10 cellular contexts compared by ENCODE assay signal in the genomic region with DNA sequence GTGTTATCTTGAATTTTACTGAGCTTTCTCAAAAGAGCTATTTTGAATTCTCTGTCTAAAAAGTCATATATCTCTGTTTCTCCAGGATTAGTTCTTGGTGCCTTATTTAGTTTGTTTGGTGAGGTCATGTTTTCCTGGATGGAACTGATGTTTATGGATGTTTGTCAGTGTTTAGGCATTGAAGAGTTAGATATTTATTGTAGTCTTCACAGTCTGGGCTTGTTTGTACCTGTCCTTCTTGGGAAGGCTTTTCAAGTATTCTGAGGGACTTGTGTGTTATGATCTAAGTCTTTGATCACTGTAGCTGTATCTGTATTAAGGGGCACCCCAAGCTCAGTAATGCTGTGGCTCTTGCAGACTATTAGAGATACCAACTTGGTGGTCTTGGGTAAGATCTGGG. TPM values are rescaled to one million over a fixed set of nuclear protein-coding genes. Genes with fewer than 3 reads are reported as not detected.
DNase-seq lines count a peak whose midpoint lies in the region; ATAC-seq, FAIRE-seq and TF ChIP-seq lines count a peak whose summit lies in the region.
"Had no signal": no experiment of that assay in that cellular context is flagged by ENCODE, and none has a peak within 500 bp of the region (broad histone marks: within the 10 kb centered on the region; RNA-seq: fewer than 3 reads in every experiment).

No MANE protein-coding gene starts in this region.

- CTCF ChIA-PET in CD8-positive, alpha-beta T cell (lab: Charles Lee): interaction anchor here (1.7 to 2.1 kb wide), 2 partner anchors 10 to 98 kb away, joined by 4 to 6 read pairs; partner anchors contain the start of gene RAD51
- CTCF ChIA-PET in HEK293 (lab: Yijun Ruan, JAX): interaction anchor here (1.0 to 1.3 kb wide), 2 partner anchors 95 to 174 kb away, joined by 3 to 4 read pairs; no protein-coding TSS in a partner anchor
- CTCF ChIA-PET in activated CD8-positive, alpha-beta T cell treated with anti-CD3 and anti-CD28 coated beads, Interleukin-2, amount 10 ng/mL, durations not matched to agents 7 days and 5 days (lab: Charles Lee): interaction anchor here (0.8 kb wide), 1 partner anchor 123 kb away, joined by 3 read pairs; no protein-coding TSS in a partner anchor

- no peaks in the 10 kb centered on the region for H3K27me3 ChIP-seq in CD8-positive, alpha-beta T cell (ENCODE audit: insufficient read depth, low read length)
- no peaks in the 10 kb centered on the region for H3K27me3 ChIP-seq in bronchial epithelial cell (ENCODE audit: control insufficient read depth, insufficient read depth, low read length)

- intact Hi-C loops in CD8-positive, alpha-beta T cell (cut with DNase I, micrococcal nuclease): no loop called here

- no peak overlapping the region for H3K27ac ChIP-seq in CD8-positive, alpha-beta T cell (ENCODE audit: low read depth, low read length)
- H3K27ac ChIP-seq in HEK293 (ENCODE audit: extremely low read depth, low read depth, low read length): no peak overlapping the region
- H3K27ac ChIP-seq: A549 had no signal

- no peak for FAIRE-seq in bronchial epithelial cell (lab: Jason Lieb, UNC)
- FAIRE-seq: A549 had no signal

- no peak for TF ChIP-seq CTCF in CD8-positive, alpha-beta T cell (IDR thresholded peaks at IDR 0.05)
- no peak for TF ChIP-seq CTCF in HEK293 (tag by site-specific recombination; IDR thresholded peaks at IDR 0.05)
- no peak for TF ChIP-seq CTCF in bronchial epithelial cell (IDR thresholded peaks at IDR 0.05; ENCODE audit: insufficient read depth, low read length, severe bottlenecking)
- no peak for TF ChIP-seq CTCF in glutamatergic neuron (IDR thresholded peaks at IDR 0.05; ENCODE audit: partially characterized antibody, unreplicated experiment)

- no peak for ATAC-seq in CD8-positive, alpha-beta T cell
- no peak for ATAC-seq in activated CD8-positive, alpha-beta T cell treated with anti-CD3 and anti-CD28 coated beads, Interleukin-2, amount 10 ng/mL, durations not matched to agents 7 days and 5 days
- ATAC-seq: A549 had no signal

- DNase-seq in CD8-positive, alpha-beta T cell: no peak
- DNase-seq in bronchial epithelial cell (ENCODE audit: low read depth): peak; percentile 73
- no peak for DNase-seq in glutamatergic neuron
- no peak for DNase-seq in NCI-H510A (lab: John Stamatoyannopoulos, UW)
- DNase-seq in activated CD8-positive, alpha-beta T cell treated with anti-CD3 and anti-CD28 coated beads, Interleukin-2, amount 10 ng/mL, durations not matched to agents 7 days and 5 days: no peak
- no peak for DNase-seq in pons (ENCODE audit: low spot score)
- DNase-seq: HCEC 1CT had no signal

- H3K4me1 Mint-ChIP-seq in CD8-positive, alpha-beta T cell (ENCODE audit: low read depth): no peaks in the 10 kb centered on the region
- H3K4me1 Mint-ChIP-seq in glutamatergic neuron (ENCODE audit: low read depth, unreplicated experiment): peaks cover 1% of the 10 kb centered on the region
- H3K4me1 Mint-ChIP-seq in activated CD8-positive, alpha-beta T cell treated with anti-CD3 and anti-CD28 coated beads, Interleukin-2, amount 10 ng/mL, durations not matched to agents 7 days and 5 days (ENCODE audit: low read depth): no peaks in the 10 kb centered on the region

- no peaks in the 10 kb centered on the region for H3K27me3 Mint-ChIP-seq in CD8-positive, alpha-beta T cell (ENCODE audit: low read depth)
- H3K27me3 Mint-ChIP-seq in glutamatergic neuron (ENCODE audit: unreplicated experiment): no peaks in the 10 kb centered on the region
- H3K27me3 Mint-ChIP-seq in activated CD8-positive, alpha-beta T cell treated with anti-CD3 and anti-CD28 coated beads, Interleukin-2, amount 10 ng/mL, durations not matched to agents 7 days and 5 days (ENCODE audit: low read depth): no peaks in the 10 kb centered on the region

- no peaks in the 10 kb centered on the region for H3K9me3 Mint-ChIP-seq in CD8-positive, alpha-beta T cell
- H3K9me3 Mint-ChIP-seq in glutamatergic neuron (ENCODE audit: unreplicated experiment): peaks cover 4% of the 10 kb centered on the region
- no peaks in the 10 kb centered on the region for H3K9me3 Mint-ChIP-seq in activated CD8-positive, alpha-beta T cell treated with anti-CD3 and anti-CD28 coated beads, Interleukin-2, amount 10 ng/mL, durations not matched to agents 7 days and 5 days (ENCODE audit: insufficient read depth)
- H3K9me3 Mint-ChIP-seq: CD14-positive monocyte had no signal

- H3K4me1 ChIP-seq in CD8-positive, alpha-beta T cell (ENCODE audit: insufficient read depth, low read length): no peaks in the 10 kb centered on the region
- no peaks in the 10 kb centered on the region for H3K4me1 ChIP-seq in HEK293 (ENCODE audit: control insufficient read depth, insufficient read depth, low read length)
- H3K4me1 ChIP-seq: A549 had no signal

- H3K4me3 ChIP-seq in CD8-positive, alpha-beta T cell (ENCODE audit: low read depth, low read length): no peak overlapping the region
- no peak overlapping the region for H3K4me3 ChIP-seq in HEK293 (ENCODE audit: low read depth, low read length)
- H3K4me3 ChIP-seq in bronchial epithelial cell (ENCODE audit: low read depth, low read length): no peak overlapping the region
- H3K4me3 ChIP-seq: A549 had no signal

- POLR2A ChIA-PET in CD8-positive, alpha-beta T cell (lab: Charles Lee): interaction anchor here (0.7 kb wide), 1 partner anchor 353 kb away, joined by 5 read pairs; no protein-coding TSS in a partner anchor
- POLR2A ChIA-PET in HEK293 (lab: Yijun Ruan, JAX): interaction anchor here (0.7 kb wide), 1 partner anchor 362 kb away, joined by 4 read pairs; no protein-coding TSS in a partner anchor
- POLR2A ChIA-PET in activated CD8-positive, alpha-beta T cell treated with anti-CD3 and anti-CD28 coated beads, Interleukin-2, amount 10 ng/mL, durations not matched to agents 7 days and 5 days (lab: Charles Lee): interaction anchor here (1.8 kb wide), 1 partner anchor 10 kb away, joined by 6 read pairs; the partner anchor contains the start of gene RAD51

- H3K27ac Mint-ChIP-seq in CD8-positive, alpha-beta T cell: peak overlapping the region; percentile 8
- H3K27ac Mint-ChIP-seq in glutamatergic neuron (ENCODE audit: unreplicated experiment): peak overlapping the region; percentile 64
- H3K27ac Mint-ChIP-seq in activated CD8-positive, alpha-beta T cell treated with anti-CD3 and anti-CD28 coated beads, Interleukin-2, amount 10 ng/mL, durations not matched to agents 7 days and 5 days: no peak overlapping the region

- no peak overlapping the region for H3K4me3 Mint-ChIP-seq in CD8-positive, alpha-beta T cell
- no peak overlapping the region for H3K4me3 Mint-ChIP-seq in glutamatergic neuron (ENCODE audit: unreplicated experiment)
- H3K4me3 Mint-ChIP-seq in activated CD8-positive, alpha-beta T cell treated with anti-CD3 and anti-CD28 coated beads, Interleukin-2, amount 10 ng/mL, durations not matched to agents 7 days and 5 days: no peak overlapping the region
- H3K4me3 Mint-ChIP-seq: CD14-positive monocyte had no signal

- peaks cover under 1% of the 10 kb centered on the region for H3K36me3 Mint-ChIP-seq in CD8-positive, alpha-beta T cell
- H3K36me3 Mint-ChIP-seq in glutamatergic neuron (ENCODE audit: unreplicated experiment): peaks cover 5% of the 10 kb centered on the region
- H3K36me3 Mint-ChIP-seq in activated CD8-positive, alpha-beta T cell treated with anti-CD3 and anti-CD28 coated beads, Interleukin-2, amount 10 ng/mL, durations not matched to agents 7 days and 5 days (ENCODE audit: low read depth): no peaks in the 10 kb centered on the region

- H3K9me3 ChIP-seq in CD8-positive, alpha-beta T cell (ENCODE audit: low read length): no peaks in the 10 kb centered on the region
- H3K9me3 ChIP-seq in HEK293 (ENCODE audit: control insufficient read depth, insufficient read depth, low read depth, low read length): no peaks in the 10 kb centered on the region
- H3K9me3 ChIP-seq: A549 had no signal

- no peaks in the 10 kb centered on the region for H3K36me3 ChIP-seq in CD8-positive, alpha-beta T cell (ENCODE audit: insufficient read depth, low read length)
- H3K36me3 ChIP-seq in HEK293 (ENCODE audit: control insufficient read depth in 2 of 2, insufficient read depth in 1 of 2, low read length in 2 of 2): no peaks in the 10 kb centered on the region
- no peaks in the 10 kb centered on the region for H3K36me3 ChIP-seq in bronchial epithelial cell (ENCODE audit: control insufficient read depth, insufficient read depth, low read length)

TF ChIP-seq in HEK293, 187 proteins besides CTCF, POLR2A, EP300 and RAD21:
- TF ChIP-seq, protein P1, sequence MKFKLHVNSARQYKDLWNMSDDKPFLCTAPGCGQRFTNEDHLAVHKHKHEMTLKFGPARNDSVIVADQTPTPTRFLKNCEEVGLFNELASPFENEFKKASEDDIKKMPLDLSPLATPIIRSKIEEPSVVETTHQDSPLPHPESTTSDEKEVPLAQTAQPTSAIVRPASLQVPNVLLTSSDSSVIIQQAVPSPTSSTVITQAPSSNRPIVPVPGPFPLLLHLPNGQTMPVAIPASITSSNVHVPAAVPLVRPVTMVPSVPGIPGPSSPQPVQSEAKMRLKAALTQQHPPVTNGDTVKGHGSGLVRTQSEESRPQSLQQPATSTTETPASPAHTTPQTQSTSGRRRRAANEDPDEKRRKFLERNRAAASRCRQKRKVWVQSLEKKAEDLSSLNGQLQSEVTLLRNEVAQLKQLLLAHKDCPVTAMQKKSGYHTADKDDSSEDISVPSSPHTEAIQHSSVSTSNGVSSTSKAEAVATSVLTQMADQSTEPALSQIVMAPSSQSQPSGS (tag by site-specific recombination; IDR thresholded peaks at IDR 0.05; ENCODE audit: low read depth): 0 out of 2 replicates have a peak, but pooled peaks have one; percentile 18
- no peak for TF ChIP-seq GFI1B (tag by site-specific recombination; IDR thresholded peaks at IDR 0.05)
- no peak for TF ChIP-seq ZNF776 (tag by site-specific recombination; IDR thresholded peaks at IDR 0.05; ENCODE audit: borderline replicate concordance)

RNA-seq across cellular contexts. Expression of gene RAD51, which starts 10.6 kb away (rescaled TPM):
- total RNA-seq in CD8-positive, alpha-beta T cell: 1 to 10 TPM; 1.3 to 1.5 TPM
- 0.53 and 0.64 TPM in 2 replicates for total RNA-seq in bronchial epithelial cell
- total RNA-seq in glutamatergic neuron (ENCODE audit: unreplicated experiment): 5.0 TPM
- total RNA-seq in activated CD8-positive, alpha-beta T cell treated with anti-CD3 and anti-CD28 coated beads, Interleukin-2, amount 10 ng/mL, durations not matched to agents 7 days and 5 days: 10 to 100 TPM; 82.7 to 87.3 TPM

Comparison
In these comparisons a context has a peak if more than half of its experiments do, and no peak if none do; other contexts are left out.
1. RNA of gene RAD51, which starts 10.6 kb away (total RNA-seq): 82.7 to 87.3 TPM in activated CD8-positive, alpha-beta T cell treated with anti-CD3 and anti-CD28 coated beads, Interleukin-2, amount 10 ng/mL, durations not matched to agents 7 days and 5 days; 5.0 TPM in glutamatergic neuron (single experiment), 1.3 to 1.5 TPM in CD8-positive, alpha-beta T cell and 0.53 to 0.64 TPM in bronchial epithelial cell; every median in the first group is over 10 times any median in the second.